ENCODE assay signal across 27 cellular contexts in genomic region chr7:157120181-157120580, GRCh38.
"Had no signal": no experiment of that assay in that cellular context is flagged by ENCODE, and none has a peak within 500 bp of the region (broad histone marks: within the 10 kb centered on the region; RNA-seq: fewer than 3 reads in every experiment).

No MANE protein-coding gene starts in this region.

- ATAC-seq: activated naive CD8-positive, alpha-beta T cell treated with anti-CD3 and anti-CD28 coated beads, Interleukin-2, amount 50 U/mL, for 24 hours had no signal

- H3K27ac ChIP-seq: SJCRH30, SK-N-MC, WERI-Rb-1 had no signal

- H3K27me3 ChIP-seq: SJCRH30 had no signal

- DNase-seq: activated CD4-positive, alpha-beta memory T cell treated with anti-CD3 and anti-CD28 coated beads, Interleukin-2, amount 10 ng/mL, durations not matched to agents 7 days and 5 days; activated CD4-positive, alpha-beta T cell treated with anti-CD3 and anti-CD28 coated beads for 1 hour; activated CD4-positive, alpha-beta T cell treated with anti-CD3 and anti-CD28 coated beads for 48 hours; activated CD4-positive, CD25-positive, alpha-beta regulatory T cell; activated effector memory CD4-positive, alpha-beta T cell treated with Interleukin-2 at 50 U/mL for 16 hours; activated naive CD4-positive, alpha-beta T cell treated with anti-CD3 and anti-CD28 coated beads, Interleukin-2, amount 10 ng/mL, durations not matched to agents 7 days and 5 days; activated naive CD8-positive, alpha-beta T cell treated with anti-CD3 and anti-CD28 coated beads, Interleukin-2, amount 50 U/mL, for 24 hours; activated T-cell treated with anti-CD3 and anti-CD28 coated beads, Interleukin-2, amount 50 U/mL, for 48 hours; anterior cingulate cortex; central memory CD4-positive, alpha-beta T cell; NCI-H1092 treated with DMSO at 0.1 percent for 48 hours; NCI-H1417; NCI-H146; NCI-H187; NCI-H2029 treated with DMSO at 0.1 percent for 48 hours; NCI-H2107; NCI-H2171; NCI-H510A; NCI-H748 treated with DMSO at 0.1 percent for 48 hours; OCI-M1; SHP77; SJCRH30; T1000; WERI-Rb-1 had no signal

- H3K4me3 ChIP-seq: SJCRH30, SK-N-MC had no signal

- H3K4me1 Mint-ChIP-seq: activated CD4-positive, alpha-beta memory T cell treated with anti-CD3 and anti-CD28 coated beads, Interleukin-2, amount 10 ng/mL, durations not matched to agents 7 days and 5 days; activated naive CD4-positive, alpha-beta T cell treated with anti-CD3 and anti-CD28 coated beads, Interleukin-2, amount 10 ng/mL, durations not matched to agents 7 days and 5 days; activated naive CD8-positive, alpha-beta T cell treated with anti-CD3 and anti-CD28 coated beads, Interleukin-2, amount 50 U/mL, for 24 hours; brain had no signal

- H3K9me3 ChIP-seq: SJCRH30 had no signal

- H3K4me1 ChIP-seq: SJCRH30 had no signal

- H3K4me3 Mint-ChIP-seq: activated CD4-positive, alpha-beta memory T cell treated with anti-CD3 and anti-CD28 coated beads, Interleukin-2, amount 10 ng/mL, durations not matched to agents 7 days and 5 days; activated naive CD4-positive, alpha-beta T cell treated with anti-CD3 and anti-CD28 coated beads, Interleukin-2, amount 10 ng/mL, durations not matched to agents 7 days and 5 days; activated naive CD8-positive, alpha-beta T cell; activated naive CD8-positive, alpha-beta T cell treated with anti-CD3 and anti-CD28 coated beads, Interleukin-2, amount 50 U/mL, for 24 hours; brain had no signal

- H3K27ac Mint-ChIP-seq: activated CD4-positive, alpha-beta memory T cell treated with anti-CD3 and anti-CD28 coated beads, Interleukin-2, amount 10 ng/mL, durations not matched to agents 7 days and 5 days; activated naive CD4-positive, alpha-beta T cell treated with anti-CD3 and anti-CD28 coated beads, Interleukin-2, amount 10 ng/mL, durations not matched to agents 7 days and 5 days; activated naive CD8-positive, alpha-beta T cell; activated naive CD8-positive, alpha-beta T cell treated with anti-CD3 and anti-CD28 coated beads, Interleukin-2, amount 50 U/mL, for 24 hours; brain had no signal

- H3K36me3 Mint-ChIP-seq: activated naive CD4-positive, alpha-beta T cell treated with anti-CD3 and anti-CD28 coated beads, Interleukin-2, amount 10 ng/mL, durations not matched to agents 7 days and 5 days; activated naive CD8-positive, alpha-beta T cell; brain had no signal

- H3K36me3 ChIP-seq: SJCRH30, WERI-Rb-1 had no signal

- H3K27me3 Mint-ChIP-seq: activated naive CD8-positive, alpha-beta T cell had no signal
